Comparison of ENCODE assay signal across 15 cellular contexts in genomic region chr4:2623442-2623841, GRCh38.
"Had no signal": no experiment of that assay in that cellular context is flagged by ENCODE, and none has a peak within 500 bp of the region (broad histone marks: within the 10 kb centered on the region; RNA-seq: fewer than 3 reads in every experiment).

No MANE protein-coding gene starts in this region.

- ATAC-seq: foreskin keratinocyte; natural killer cell treated with Interleukin-12 subunit alpha and Interleukin-12 subunit beta and Interleukin-15 and Interleukin-18, amount 100 ng/mL, for 72 hours had no signal

- H3K4me3 Mint-ChIP-seq: activated CD4-positive, alpha-beta memory T cell treated with anti-CD3 and anti-CD28 coated beads for 36 hours; activated naive CD4-positive, alpha-beta T cell treated with anti-CD3 and anti-CD28 coated beads, Interleukin-2, amount 10 ng/mL, durations not matched to agents 7 days and 5 days; activated T-helper 1 cell treated with anti-CD3 and anti-CD28 coated beads, Interleukin-12 subunit alpha, Interleukin-12 subunit beta, Interleukin-2, Interleukin-4 antibody, amounts not matched to agents 30 ng/mL and 10 ng/mL and 1 ng/mL, durations not matched to agents 14 hours and 24 hours and 36 hours; natural killer cell treated with Interleukin-12 subunit alpha and Interleukin-12 subunit beta and Interleukin-15 and Interleukin-18, amount 100 ng/mL, for 72 hours; T-helper 2 cell treated with Interferon-gamma antibody and Interleukin-4, amounts not matched to agents 5 μg/mL and 100 μg/mL, for 36 hours had no signal

- H3K27me3 Mint-ChIP-seq: activated CD4-positive, alpha-beta memory T cell treated with anti-CD3 and anti-CD28 coated beads for 36 hours; activated naive CD4-positive, alpha-beta T cell treated with anti-CD3 and anti-CD28 coated beads, Interleukin-2, amount 10 ng/mL, durations not matched to agents 7 days and 5 days; natural killer cell treated with Interleukin-12 subunit alpha and Interleukin-12 subunit beta and Interleukin-15 and Interleukin-18, amount 100 ng/mL, for 72 hours had no signal

- H3K27me3 ChIP-seq: dorsolateral prefrontal cortex, esophagus squamous epithelium, foreskin keratinocyte, ovary, transverse colon had no signal

- H3K36me3 ChIP-seq: ovary had no signal

- H3K9me3 Mint-ChIP-seq: activated CD4-positive, alpha-beta memory T cell treated with anti-CD3 and anti-CD28 coated beads for 36 hours; activated naive CD4-positive, alpha-beta T cell treated with anti-CD3 and anti-CD28 coated beads, Interleukin-2, amount 10 ng/mL, durations not matched to agents 7 days and 5 days; activated T-helper 1 cell treated with anti-CD3 and anti-CD28 coated beads, Interleukin-12 subunit alpha, Interleukin-12 subunit beta, Interleukin-2, Interleukin-4 antibody, amounts not matched to agents 30 ng/mL and 10 ng/mL and 1 ng/mL, durations not matched to agents 14 hours and 24 hours and 36 hours; natural killer cell treated with Interleukin-12 subunit alpha and Interleukin-12 subunit beta and Interleukin-15 and Interleukin-18, amount 100 ng/mL, for 72 hours; T-helper 2 cell treated with Interferon-gamma antibody and Interleukin-4, amounts not matched to agents 5 μg/mL and 100 μg/mL, for 36 hours had no signal

- H3K27ac Mint-ChIP-seq: activated CD4-positive, alpha-beta memory T cell treated with anti-CD3 and anti-CD28 coated beads for 36 hours; activated naive CD4-positive, alpha-beta T cell treated with anti-CD3 and anti-CD28 coated beads, Interleukin-2, amount 10 ng/mL, durations not matched to agents 7 days and 5 days; activated T-helper 1 cell treated with anti-CD3 and anti-CD28 coated beads, Interleukin-12 subunit alpha, Interleukin-12 subunit beta, Interleukin-2, Interleukin-4 antibody, amounts not matched to agents 30 ng/mL and 10 ng/mL and 1 ng/mL, durations not matched to agents 14 hours and 24 hours and 36 hours; natural killer cell treated with Interleukin-12 subunit alpha and Interleukin-12 subunit beta and Interleukin-15 and Interleukin-18, amount 100 ng/mL, for 72 hours had no signal

- H3K9me3 ChIP-seq: esophagus squamous epithelium, ovary, transverse colon had no signal

- H3K27ac ChIP-seq: dorsolateral prefrontal cortex, esophagus squamous epithelium, foreskin keratinocyte, ovary, transverse colon had no signal

- DNase-seq: activated CD4-positive, alpha-beta memory T cell treated with anti-CD3 and anti-CD28 coated beads for 36 hours; activated CD4-positive, CD25-positive, alpha-beta regulatory T cell treated with anti-CD3 and anti-CD28 coated beads, Interleukin-2, amount 50 U/mL, for 72 hours; activated naive CD4-positive, alpha-beta T cell treated with anti-CD3 and anti-CD28 coated beads, Interleukin-2, amount 10 ng/mL, durations not matched to agents 7 days and 5 days; amygdala; esophagus squamous epithelium; foreskin keratinocyte; retina; small intestine; SW 1271; transverse colon had no signal

- H3K4me3 ChIP-seq: dorsolateral prefrontal cortex, esophagus squamous epithelium, ovary, transverse colon had no signal
